Comparison of ENCODE assay signal across 7 cellular contexts in the genomic region with DNA sequence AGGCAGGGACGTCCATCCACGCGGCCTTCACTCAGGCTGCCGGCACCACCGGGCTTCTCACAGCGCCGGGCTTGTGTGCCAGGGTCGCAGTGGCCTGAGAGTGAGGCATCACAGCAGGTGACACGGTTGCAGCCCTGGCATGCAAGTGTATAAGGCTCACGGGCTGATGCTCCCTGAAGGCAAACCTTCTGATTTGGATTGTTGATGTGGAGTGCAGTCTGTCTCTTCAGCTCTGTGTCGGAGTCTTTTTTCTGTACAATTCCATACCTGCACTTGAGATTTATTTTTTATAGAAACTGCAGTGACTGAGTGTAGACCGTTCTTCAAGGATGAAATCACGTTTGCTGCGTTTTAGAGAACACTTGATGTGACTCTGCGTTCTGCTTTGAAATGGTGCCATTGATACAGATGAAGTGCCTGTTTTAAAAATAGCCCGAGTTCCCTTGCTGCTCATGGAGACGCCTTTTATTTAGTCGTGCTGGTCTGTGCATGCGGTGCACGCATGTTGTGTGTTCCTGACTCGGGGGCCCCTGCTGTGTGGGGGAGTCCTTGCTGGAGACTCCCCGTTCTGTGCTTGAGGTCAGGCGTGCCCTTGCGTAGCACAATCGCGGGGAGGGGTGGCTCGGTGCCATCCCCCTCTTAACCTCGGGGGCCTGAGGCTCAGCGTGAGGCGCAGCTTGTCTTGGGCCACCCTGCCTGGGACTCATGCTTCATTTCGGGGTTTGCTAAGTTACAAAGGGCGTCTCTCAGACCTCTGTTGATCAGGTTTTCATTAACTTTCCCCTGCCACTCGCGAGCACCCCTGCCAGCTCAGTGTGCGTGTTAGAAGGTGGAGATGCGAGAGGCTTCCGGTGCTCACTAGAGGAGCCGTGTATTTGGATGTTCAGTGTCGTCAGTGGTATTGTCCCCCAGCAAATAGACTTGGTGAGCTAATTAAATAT. TPM values are rescaled to one million over a fixed set of nuclear protein-coding genes. Genes with fewer than 3 reads are reported as not detected.
DNase-seq lines count a peak whose midpoint lies in the region; ATAC-seq and TF ChIP-seq lines count a peak whose summit lies in the region.

No MANE protein-coding gene starts in this region.

- H3K27me3 Mint-ChIP-seq in IgD-negative memory B cell (peaks cover 2% of the 10 kb centered on the region), nephron progenitor cell (ENCODE audit: low read depth, poor library complexity) (peaks cover 7% of the 10 kb centered on the region), type B pancreatic cell (no peaks in the 10 kb centered on the region)

- H3K36me3 Mint-ChIP-seq in IgD-negative memory B cell (peaks cover 7% of the 10 kb centered on the region), nephron progenitor cell (ENCODE audit: low read depth) (peaks cover 47% of the 10 kb centered on the region), type B pancreatic cell (peaks cover 20% of the 10 kb centered on the region)

- H3K9me3 Mint-ChIP-seq in IgD-negative memory B cell (no peaks in the 10 kb centered on the region), nephron progenitor cell (peaks cover 8% of the 10 kb centered on the region), type B pancreatic cell (no peaks in the 10 kb centered on the region)

- TF ChIP-seq CTCF in nephron progenitor cell (IDR thresholded peaks at IDR 0.05) (no peak), type B pancreatic cell (conservative IDR thresholded peaks at IDR 0.05) (no peak)

- H3K27ac Mint-ChIP-seq in IgD-negative memory B cell (peak overlapping the region; percentile 95 to 97 (median 96)), nephron progenitor cell (peak overlapping the region; percentile 72), type B pancreatic cell (no peak overlapping the region)

- peak overlapping the region; percentile 77 to 94 (median 84) for H3K4me3 Mint-ChIP-seq in IgD-negative memory B cell
- H3K4me3 Mint-ChIP-seq in nephron progenitor cell = no peak overlapping the region
- H3K4me3 Mint-ChIP-seq in type B pancreatic cell = no peak overlapping the region

- DNase-seq in nephron progenitor cell (no peak), type B pancreatic cell (ENCODE audit: extremely low spot score, unreplicated experiment) (no peak), UCSD-AML1 (lab: John Stamatoyannopoulos, UW; ENCODE audit: unreplicated experiment) (no peak), NCI-H774 (lab: John Stamatoyannopoulos, UW) (no peak)

- ATAC-seq in GM18870 (IDR thresholded peaks at IDR 0.05; ENCODE audit: unreplicated experiment) (peak; percentile 40), GM21723 (IDR thresholded peaks at IDR 0.05; ENCODE audit: unreplicated experiment) (peak; percentile 57)

- peaks cover 33 to 54% (median 42%) of the 10 kb centered on the region in 3 donors for H3K4me1 Mint-ChIP-seq in IgD-negative memory B cell
- peaks cover 27% of the 10 kb centered on the region for H3K4me1 Mint-ChIP-seq in nephron progenitor cell
- H3K4me1 Mint-ChIP-seq in type B pancreatic cell (ENCODE audit: unreplicated experiment) = no peaks in the 10 kb centered on the region

RNA-seq across cellular contexts. Expression of a gene that starts 21.6 kb away (rescaled TPM):
- polyA plus RNA-seq in IgD-negative memory B cell = 15.0 TPM
- total RNA-seq in type B pancreatic cell (ENCODE audit: low replicate concordance) = 18.3 and 51.7 TPM in 2 replicates

Comparison
In these comparisons a context has a peak if more than half of its experiments do, and no peak if none do; other contexts are left out.
1. H3K4me3 Mint-ChIP-seq: peak in IgD-negative memory B cell (4 of 4); none in nephron progenitor cell (single experiment) and type B pancreatic cell (single experiment).